In genomic region chr5:154189256-154189818, GRCh38 we compare ENCODE assay signal across 8 cellular contexts. TPM values are rescaled to one million over a fixed set of nuclear protein-coding genes. Genes with fewer than 3 reads are reported as not detected.
DNase-seq lines count a peak whose midpoint lies in the region; ATAC-seq lines count a peak whose summit lies in the region.

No MANE protein-coding gene starts in this region.

- peak overlapping the region; percentile 76 for H3K4me3 ChIP-seq in iPS-18c (ENCODE audit: insufficient read depth, low read depth, low read length)

- H3K36me3 Mint-ChIP-seq in activated naive CD4-positive, alpha-beta T cell treated with anti-CD3 and anti-CD28 coated beads, Interleukin-2, amount 50 U/mL, for 72 hours = peaks cover 0 to 28% of the 10 kb centered on the region in 2 donors
- no peaks in the 10 kb centered on the region for H3K36me3 Mint-ChIP-seq in stimulated activated memory B cell treated with anti-CD40 and anti-IgM and Interleukin-4, amounts not matched to agents 10 μg/mL and 1 μg/mL and 100 μg/mL, for 72 hours

- peak; percentile 16 for ATAC-seq in HG03025 (IDR thresholded peaks at IDR 0.05; ENCODE audit: low FRiP score, unreplicated experiment)
- peak; percentile 29 to 53 for ATAC-seq in activated naive CD4-positive, alpha-beta T cell treated with anti-CD3 and anti-CD28 coated beads, Interleukin-2, amount 50 U/mL, for 72 hours
- peak; percentile 10 for ATAC-seq in stimulated activated memory B cell treated with anti-CD40 and anti-IgM and Interleukin-4, amounts not matched to agents 10 μg/mL and 1 μg/mL and 100 μg/mL, for 72 hours

- H3K4me1 Mint-ChIP-seq in stimulated activated memory B cell treated with anti-CD40 and anti-IgM and Interleukin-4, amounts not matched to agents 10 μg/mL and 1 μg/mL and 100 μg/mL, for 72 hours = peaks cover 54% of the 10 kb centered on the region

- H3K4me3 Mint-ChIP-seq in stimulated activated memory B cell treated with anti-CD40 and anti-IgM and Interleukin-4, amounts not matched to agents 10 μg/mL and 1 μg/mL and 100 μg/mL, for 72 hours = peak overlapping the region; percentile 89

- peak; percentile 35 for DNase-seq in NCI-H526 treated with DMSO at 0.1 percent for 48 hours (lab: John Stamatoyannopoulos, UW)
- no peak for DNase-seq in NCI-H526 (lab: John Stamatoyannopoulos, UW)
- no peak for DNase-seq in activated naive CD4-positive, alpha-beta T cell treated with anti-CD3 and anti-CD28 coated beads, Interleukin-2, amount 50 U/mL, for 72 hours (ENCODE audit: low spot score in 2 of 2)
- no peak for DNase-seq in stimulated activated CD4-positive, alpha-beta T cell treated with anti-CD3 and anti-CD28 coated beads, Interleukin-4, amount 100 ng/mL, for 1 hour
- no peak for DNase-seq in T-helper 9 cell

- no peaks in the 10 kb centered on the region for H3K27me3 Mint-ChIP-seq in stimulated activated memory B cell treated with anti-CD40 and anti-IgM and Interleukin-4, amounts not matched to agents 10 μg/mL and 1 μg/mL and 100 μg/mL, for 72 hours

- no peaks in the 10 kb centered on the region for H3K9me3 Mint-ChIP-seq in activated naive CD4-positive, alpha-beta T cell treated with anti-CD3 and anti-CD28 coated beads, Interleukin-2, amount 50 U/mL, for 72 hours
- H3K9me3 Mint-ChIP-seq in stimulated activated memory B cell treated with anti-CD40 and anti-IgM and Interleukin-4, amounts not matched to agents 10 μg/mL and 1 μg/mL and 100 μg/mL, for 72 hours = no peaks in the 10 kb centered on the region

- peaks cover 4% of the 10 kb centered on the region for H3K9me3 ChIP-seq in iPS-18c (ENCODE audit: control insufficient read depth, insufficient read depth, low read length)

- peak overlapping the region in 1 of 2 donors; percentile 66 for H3K27ac Mint-ChIP-seq in activated naive CD4-positive, alpha-beta T cell treated with anti-CD3 and anti-CD28 coated beads, Interleukin-2, amount 50 U/mL, for 72 hours
- peak overlapping the region; percentile 82 for H3K27ac Mint-ChIP-seq in stimulated activated memory B cell treated with anti-CD40 and anti-IgM and Interleukin-4, amounts not matched to agents 10 μg/mL and 1 μg/mL and 100 μg/mL, for 72 hours

RNA-seq across cellular contexts. Expression of gene GALNT10, which starts 1.2 kb away (rescaled TPM):
- total RNA-seq in activated naive CD4-positive, alpha-beta T cell treated with anti-CD3 and anti-CD28 coated beads, Interleukin-2, amount 50 U/mL, for 72 hours = 10 to 100 TPM; 22.9 to 66.2 TPM
